1 cellular context compared by ENCODE assay signal in the genomic region with DNA sequence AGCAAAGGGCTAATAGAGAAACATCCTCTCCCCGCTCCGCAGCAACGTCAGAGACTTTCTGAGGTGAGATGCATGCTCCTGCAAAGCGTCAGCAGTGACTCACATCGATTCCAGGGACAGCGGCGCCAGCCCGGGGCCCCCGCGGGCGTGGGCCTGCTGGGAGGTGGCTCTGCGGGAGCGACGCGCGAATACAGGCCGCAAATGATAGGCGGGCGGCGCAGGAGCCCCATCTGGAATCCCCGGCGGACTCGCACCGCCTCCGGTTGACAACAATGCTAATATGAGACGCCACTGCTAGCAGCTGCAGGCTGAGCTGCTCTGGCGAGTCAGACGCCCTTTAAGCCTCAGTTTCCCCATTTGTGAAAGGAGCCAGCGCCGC.
A peak's percentile ranks its signal among the peaks of the same experiment; 100 is the strongest.
TF ChIP-seq lines count a peak whose summit lies in the region.

No MANE protein-coding gene starts in this region.

TF ChIP-seq in HEK293, 187 proteins besides CTCF, POLR2A, EP300 and RAD21 (continued from another document and continues in another):
- TF ChIP-seq, protein P1, sequence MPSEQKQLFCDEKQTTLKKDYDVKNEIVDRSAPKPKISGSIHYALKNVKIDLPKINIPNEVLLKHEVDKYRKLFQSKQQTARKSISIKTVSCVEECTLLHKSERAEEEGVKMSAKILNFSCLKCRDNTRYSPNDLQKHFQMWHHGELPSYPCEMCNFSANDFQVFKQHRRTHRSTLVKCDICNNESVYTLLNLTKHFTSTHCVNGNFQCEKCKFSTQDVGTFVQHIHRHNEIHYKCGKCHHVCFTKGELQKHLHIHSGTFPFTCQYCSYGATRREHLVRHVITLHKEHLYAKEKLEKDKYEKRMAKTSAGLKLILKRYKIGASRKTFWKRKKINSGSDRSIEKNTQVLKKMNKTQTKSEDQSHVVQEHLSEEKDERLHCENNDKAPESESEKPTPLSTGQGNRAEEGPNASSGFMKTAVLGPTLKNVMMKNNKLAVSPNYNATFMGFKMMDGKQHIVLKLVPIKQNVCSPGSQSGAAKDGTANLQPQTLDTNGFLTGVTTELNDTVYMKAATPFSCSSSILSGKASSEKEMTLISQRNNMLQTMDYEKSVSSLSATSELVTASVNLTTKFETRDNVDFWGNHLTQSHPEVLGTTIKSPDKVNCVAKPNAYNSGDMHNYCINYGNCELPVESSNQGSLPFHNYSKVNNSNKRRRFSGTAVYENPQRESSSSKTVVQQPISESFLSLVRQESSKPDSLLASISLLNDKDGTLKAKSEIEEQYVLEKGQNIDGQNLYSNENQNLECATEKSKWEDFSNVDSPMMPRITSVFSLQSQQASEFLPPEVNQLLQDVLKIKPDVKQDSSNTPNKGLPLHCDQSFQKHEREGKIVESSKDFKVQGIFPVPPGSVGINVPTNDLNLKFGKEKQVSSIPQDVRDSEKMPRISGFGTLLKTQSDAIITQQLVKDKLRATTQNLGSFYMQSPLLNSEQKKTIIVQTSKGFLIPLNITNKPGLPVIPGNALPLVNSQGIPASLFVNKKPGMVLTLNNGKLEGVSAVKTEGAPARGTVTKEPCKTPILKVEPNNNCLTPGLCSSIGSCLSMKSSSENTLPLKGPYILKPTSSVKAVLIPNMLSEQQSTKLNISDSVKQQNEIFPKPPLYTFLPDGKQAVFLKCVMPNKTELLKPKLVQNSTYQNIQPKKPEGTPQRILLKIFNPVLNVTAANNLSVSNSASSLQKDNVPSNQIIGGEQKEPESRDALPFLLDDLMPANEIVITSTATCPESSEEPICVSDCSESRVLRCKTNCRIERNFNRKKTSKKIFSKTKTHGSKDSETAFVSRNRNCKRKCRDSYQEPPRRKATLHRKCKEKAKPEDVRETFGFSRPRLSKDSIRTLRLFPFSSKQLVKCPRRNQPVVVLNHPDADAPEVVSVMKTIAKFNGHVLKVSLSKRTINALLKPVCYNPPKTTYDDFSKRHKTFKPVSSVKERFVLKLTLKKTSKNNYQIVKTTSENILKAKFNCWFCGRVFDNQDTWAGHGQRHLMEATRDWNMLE (tag by site-specific recombination; conservative IDR thresholded peaks at IDR 0.05; ENCODE audit: low read depth): no peak
- TF ChIP-seq ZNF580 (tag by site-specific recombination; IDR thresholded peaks at IDR 0.05): no peak
- no peak for TF ChIP-seq ZNF529 (tag by site-specific recombination; IDR thresholded peaks at IDR 0.05; ENCODE audit: insufficient replicate concordance)
- TF ChIP-seq SP3 (tag by site-specific recombination; IDR thresholded peaks at IDR 0.05): no peak
- TF ChIP-seq ZNF555 (tag by site-specific recombination; conservative IDR thresholded peaks at IDR 0.05): no peak
- no peak for TF ChIP-seq ZNF785 (tag by site-specific recombination; IDR thresholded peaks at IDR 0.05)
- no peak for TF ChIP-seq ZNF280C (tag by site-specific recombination; IDR thresholded peaks at IDR 0.05)
- TF ChIP-seq ZNF341 (tag by site-specific recombination; IDR thresholded peaks at IDR 0.05; ENCODE audit: low read depth): no peak
- no peak for TF ChIP-seq ZNF138 (tag by site-specific recombination; IDR thresholded peaks at IDR 0.05; ENCODE audit: borderline replicate concordance)
- TF ChIP-seq, protein P2, sequence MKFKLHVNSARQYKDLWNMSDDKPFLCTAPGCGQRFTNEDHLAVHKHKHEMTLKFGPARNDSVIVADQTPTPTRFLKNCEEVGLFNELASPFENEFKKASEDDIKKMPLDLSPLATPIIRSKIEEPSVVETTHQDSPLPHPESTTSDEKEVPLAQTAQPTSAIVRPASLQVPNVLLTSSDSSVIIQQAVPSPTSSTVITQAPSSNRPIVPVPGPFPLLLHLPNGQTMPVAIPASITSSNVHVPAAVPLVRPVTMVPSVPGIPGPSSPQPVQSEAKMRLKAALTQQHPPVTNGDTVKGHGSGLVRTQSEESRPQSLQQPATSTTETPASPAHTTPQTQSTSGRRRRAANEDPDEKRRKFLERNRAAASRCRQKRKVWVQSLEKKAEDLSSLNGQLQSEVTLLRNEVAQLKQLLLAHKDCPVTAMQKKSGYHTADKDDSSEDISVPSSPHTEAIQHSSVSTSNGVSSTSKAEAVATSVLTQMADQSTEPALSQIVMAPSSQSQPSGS (tag by site-specific recombination; IDR thresholded peaks at IDR 0.05; ENCODE audit: low read depth): no peak
- TF ChIP-seq, protein P3, sequence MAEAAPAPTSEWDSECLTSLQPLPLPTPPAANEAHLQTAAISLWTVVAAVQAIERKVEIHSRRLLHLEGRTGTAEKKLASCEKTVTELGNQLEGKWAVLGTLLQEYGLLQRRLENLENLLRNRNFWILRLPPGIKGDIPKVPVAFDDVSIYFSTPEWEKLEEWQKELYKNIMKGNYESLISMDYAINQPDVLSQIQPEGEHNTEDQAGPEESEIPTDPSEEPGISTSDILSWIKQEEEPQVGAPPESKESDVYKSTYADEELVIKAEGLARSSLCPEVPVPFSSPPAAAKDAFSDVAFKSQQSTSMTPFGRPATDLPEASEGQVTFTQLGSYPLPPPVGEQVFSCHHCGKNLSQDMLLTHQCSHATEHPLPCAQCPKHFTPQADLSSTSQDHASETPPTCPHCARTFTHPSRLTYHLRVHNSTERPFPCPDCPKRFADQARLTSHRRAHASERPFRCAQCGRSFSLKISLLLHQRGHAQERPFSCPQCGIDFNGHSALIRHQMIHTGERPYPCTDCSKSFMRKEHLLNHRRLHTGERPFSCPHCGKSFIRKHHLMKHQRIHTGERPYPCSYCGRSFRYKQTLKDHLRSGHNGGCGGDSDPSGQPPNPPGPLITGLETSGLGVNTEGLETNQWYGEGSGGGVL (tag by site-specific recombination; IDR thresholded peaks at IDR 0.05): no peak
- no peak for TF ChIP-seq ZNF521 (tag by site-specific recombination; IDR thresholded peaks at IDR 0.05)
- no peak for TF ChIP-seq ZNF426 (tag by site-specific recombination; IDR thresholded peaks at IDR 0.05)
- TF ChIP-seq, protein P4, sequence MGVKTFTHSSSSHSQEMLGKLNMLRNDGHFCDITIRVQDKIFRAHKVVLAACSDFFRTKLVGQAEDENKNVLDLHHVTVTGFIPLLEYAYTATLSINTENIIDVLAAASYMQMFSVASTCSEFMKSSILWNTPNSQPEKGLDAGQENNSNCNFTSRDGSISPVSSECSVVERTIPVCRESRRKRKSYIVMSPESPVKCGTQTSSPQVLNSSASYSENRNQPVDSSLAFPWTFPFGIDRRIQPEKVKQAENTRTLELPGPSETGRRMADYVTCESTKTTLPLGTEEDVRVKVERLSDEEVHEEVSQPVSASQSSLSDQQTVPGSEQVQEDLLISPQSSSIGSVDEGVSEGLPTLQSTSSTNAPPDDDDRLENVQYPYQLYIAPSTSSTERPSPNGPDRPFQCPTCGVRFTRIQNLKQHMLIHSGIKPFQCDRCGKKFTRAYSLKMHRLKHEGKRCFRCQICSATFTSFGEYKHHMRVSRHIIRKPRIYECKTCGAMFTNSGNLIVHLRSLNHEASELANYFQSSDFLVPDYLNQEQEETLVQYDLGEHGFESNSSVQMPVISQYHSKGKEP (tag by site-specific recombination; IDR thresholded peaks at IDR 0.05): peak; percentile 68
- TF ChIP-seq ZNF624 (tag by site-specific recombination; IDR thresholded peaks at IDR 0.05): no peak
- no peak for TF ChIP-seq ZNF133 (tag by site-specific recombination; IDR thresholded peaks at IDR 0.05)
- TF ChIP-seq ZNF157 (tag by site-specific recombination; IDR thresholded peaks at IDR 0.05): no peak
- no peak for TF ChIP-seq SETDB1 (IDR thresholded peaks at IDR 0.05; ENCODE audit: insufficient read length, low read length)
- TF ChIP-seq ZNF140 (tag by site-specific recombination; IDR thresholded peaks at IDR 0.05): no peak
- TF ChIP-seq ZNF174 (tag by site-specific recombination; IDR thresholded peaks at IDR 0.05): no peak
- no peak for TF ChIP-seq ZNF707 (tag by site-specific recombination; IDR thresholded peaks at IDR 0.05)
- peak; percentile 99 for TF ChIP-seq GLIS2 (tag by site-specific recombination; IDR thresholded peaks at IDR 0.05)
- TF ChIP-seq ZNF146 (tag by site-specific recombination; IDR thresholded peaks at IDR 0.05): no peak
- TF ChIP-seq ZNF184 (tag by site-specific recombination; IDR thresholded peaks at IDR 0.05): no peak
- no peak for TF ChIP-seq ZNF214 (tag by site-specific recombination; IDR thresholded peaks at IDR 0.05; ENCODE audit: borderline replicate concordance)
- TF ChIP-seq ZSCAN16 (tag by site-specific recombination; IDR thresholded peaks at IDR 0.05): no peak
- TF ChIP-seq GLI4 (tag by site-specific recombination; IDR thresholded peaks at IDR 0.05): no peak
- no peak for TF ChIP-seq ZNF830 (tag by site-specific recombination; IDR thresholded peaks at IDR 0.05; ENCODE audit: low read depth)
- TF ChIP-seq TCF7L2 (IDR thresholded peaks at IDR 0.05; ENCODE audit: borderline replicate concordance, low read depth, low read length): no peak
- no peak for TF ChIP-seq ZBTB48 (tag by site-specific recombination; IDR thresholded peaks at IDR 0.05)
- no peak for TF ChIP-seq ZNF175 (tag by site-specific recombination; IDR thresholded peaks at IDR 0.05)
- no peak for TF ChIP-seq ZNF24 (tag by site-specific recombination; IDR thresholded peaks at IDR 0.05)
- TF ChIP-seq, protein P5, sequence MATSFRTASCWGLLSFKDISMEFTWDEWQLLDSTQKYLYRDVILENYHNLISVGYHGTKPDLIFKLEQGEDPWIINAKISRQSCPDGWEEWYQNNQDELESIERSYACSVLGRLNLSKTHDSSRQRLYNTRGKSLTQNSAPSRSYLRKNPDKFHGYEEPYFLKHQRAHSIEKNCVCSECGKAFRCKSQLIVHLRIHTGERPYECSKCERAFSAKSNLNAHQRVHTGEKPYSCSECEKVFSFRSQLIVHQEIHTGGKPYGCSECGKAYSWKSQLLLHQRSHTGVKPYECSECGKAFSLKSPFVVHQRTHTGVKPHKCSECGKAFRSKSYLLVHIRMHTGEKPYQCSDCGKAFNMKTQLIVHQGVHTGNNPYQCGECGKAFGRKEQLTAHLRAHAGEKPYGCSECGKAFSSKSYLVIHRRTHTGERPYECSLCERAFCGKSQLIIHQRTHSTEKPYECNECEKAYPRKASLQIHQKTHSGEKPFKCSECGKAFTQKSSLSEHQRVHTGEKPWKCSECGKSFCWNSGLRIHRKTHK (tag by site-specific recombination; IDR thresholded peaks at IDR 0.05): no peak
- 0 out of 2 replicates have a peak, but pooled peaks have one; percentile 84 for TF ChIP-seq ZFP37 (tag by site-specific recombination; IDR thresholded peaks at IDR 0.05)
- TF ChIP-seq ZNF121 (tag by site-specific recombination; IDR thresholded peaks at IDR 0.05): no peak
- no peak for TF ChIP-seq PRDM6 (tag by site-specific recombination; IDR thresholded peaks at IDR 0.05)
